In the genomic region with DNA sequence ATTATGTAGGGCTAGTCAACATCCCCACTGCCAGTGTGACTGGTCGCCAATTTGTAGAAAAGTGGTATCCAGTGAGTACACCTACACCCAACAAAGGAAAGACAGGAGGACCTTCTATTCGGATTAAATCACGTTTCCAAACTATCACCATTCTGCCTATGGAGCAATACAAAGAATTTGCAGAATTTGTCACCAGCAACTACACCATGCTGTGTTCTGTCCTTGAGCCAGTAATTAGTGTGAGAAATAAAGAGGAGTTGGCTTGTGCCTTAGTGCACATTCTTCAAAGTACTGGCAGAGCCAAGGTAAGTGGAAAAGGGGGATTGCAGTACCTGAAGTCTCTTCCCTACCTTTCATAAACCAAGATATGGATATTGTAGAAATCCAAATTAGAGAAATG, we compare ENCODE assay signal across 9 cellular contexts. TPM values are rescaled to one million over a fixed set of nuclear protein-coding genes. Genes with fewer than 3 reads are reported as not detected.
"Had no signal": no experiment of that assay in that cellular context is flagged by ENCODE, and none has a peak within 500 bp of the region (broad histone marks: within the 10 kb centered on the region; RNA-seq: fewer than 3 reads in every experiment).

No MANE protein-coding gene starts in this region.

- FAIRE-seq: H1, H54, HTR-8/SVneo, K562 had no signal

- DNase-seq: H9, HCEC 1CT, IMR-90 had no signal

- H2AFZ ChIP-seq: GM23338 had no signal

- H3K4me2 ChIP-seq: GM23338 had no signal

- H3K4me3 ChIP-seq: GM23338, K562 had no signal

RNA-seq across cellular contexts. Expression of a gene that starts 53.8 kb away (rescaled TPM):
- total RNA-seq: GM23338, H1, H9, HT-29, IMR-90, K562 had no signal
- polyA plus RNA-seq: GM23338, H1, IMR-90, K562 had no signal
